ENCODE assay signal across 1 cellular context in genomic region chr6:15305496-15305895, GRCh38.
TF ChIP-seq lines count a peak whose summit lies in the region.

No MANE protein-coding gene starts in this region.

TF ChIP-seq in GM12878, 131 proteins besides CTCF, POLR2A, EP300 and RAD21 (continued from another document):
- TF ChIP-seq RELA (IDR thresholded peaks at IDR 0.05; ENCODE audit: borderline replicate concordance, partially characterized antibody) (peak; percentile 42), IKZF1 (conservative IDR thresholded peaks at IDR 0.05) (0 out of 2 replicates have a peak, but pooled peaks have one; percentile 59), ATF2 (IDR thresholded peaks at IDR 0.05; ENCODE audit: low read length) (no peak), SP1 (IDR thresholded peaks at IDR 0.05; ENCODE audit: low read depth, low read length) (no peak), HCFC1 (IDR thresholded peaks at IDR 0.05; ENCODE audit: low read length) (no peak), E2F8 (IDR thresholded peaks at IDR 0.05; ENCODE audit: low read depth, partially characterized antibody) (no peak), ESRRA (IDR thresholded peaks at IDR 0.05; ENCODE audit: low read length) (no peak), HSF1 (IDR thresholded peaks at IDR 0.05; ENCODE audit: low read depth, low read length) (no peak), MYB (IDR thresholded peaks at IDR 0.05; ENCODE audit: borderline replicate concordance, low read depth, low read length) (no peak)
